ENCODE assay signal across 24 cellular contexts in genomic region chr21:42346866-42347600, GRCh38. TPM values are rescaled to one million over a fixed set of nuclear protein-coding genes. Genes with fewer than 3 reads are reported as not detected.
A peak's percentile ranks its signal among the peaks of the same experiment; 100 is the strongest.
DNase-seq lines count a peak whose midpoint lies in the region; TF ChIP-seq lines count a peak whose summit lies in the region.
"Had no signal": no experiment of that assay in that cellular context is flagged by ENCODE, and none has a peak within 500 bp of the region (broad histone marks: within the 10 kb centered on the region; RNA-seq: fewer than 3 reads in every experiment).

No MANE protein-coding gene starts in this region.

- no peak overlapping the region for H3K27ac ChIP-seq in endodermal cell (ENCODE audit: low read depth, low read length)
- H3K27ac ChIP-seq: BLaER1, HL-60, RWPE1 had no signal

- no peak overlapping the region for H3K9ac ChIP-seq in endodermal cell (ENCODE audit: extremely low read depth, low read length, poor library complexity, severe bottlenecking)
- H3K9ac ChIP-seq: BLaER1 had no signal

- H3K36me3 Mint-ChIP-seq in activated naive CD4-positive, alpha-beta T cell treated with anti-CD3 and anti-CD28 coated beads, Interleukin-2, amount 50 U/mL, for 24 hours, result no peaks in the 10 kb centered on the region
- H3K36me3 Mint-ChIP-seq in endodermal cell (ENCODE audit: low read depth) (no peaks in the 10 kb centered on the region), osteocyte (ENCODE audit: unreplicated experiment) (no peaks in the 10 kb centered on the region), progenitor cell of endocrine pancreas (ENCODE audit: insufficient read depth) (no peaks in the 10 kb centered on the region)
- H3K36me3 Mint-ChIP-seq: CD8-positive, alpha-beta T cell had no signal

- no peaks in the 10 kb centered on the region for H3K4me1 Mint-ChIP-seq in activated naive CD4-positive, alpha-beta T cell treated with anti-CD3 and anti-CD28 coated beads, Interleukin-2, amount 50 U/mL, for 24 hours
- H3K4me1 Mint-ChIP-seq in endodermal cell, result no peaks in the 10 kb centered on the region
- no peaks in the 10 kb centered on the region for H3K4me1 Mint-ChIP-seq in osteocyte (ENCODE audit: unreplicated experiment)
- H3K4me1 Mint-ChIP-seq in progenitor cell of endocrine pancreas (ENCODE audit: low read depth), result peaks cover 8% of the 10 kb centered on the region

- no peaks in the 10 kb centered on the region for H3K36me3 ChIP-seq in endodermal cell (ENCODE audit: control insufficient read depth, insufficient read depth, low read length)
- H3K36me3 ChIP-seq: BLaER1, HAP-1, MG63 had no signal

- H3K27me3 ChIP-seq in endodermal cell (ENCODE audit: control insufficient read depth, insufficient read depth, low read length, poor library complexity, severe bottlenecking), result no peaks in the 10 kb centered on the region
- H3K27me3 ChIP-seq: BLaER1 had no signal

- no peaks in the 10 kb centered on the region for H3K9me3 Mint-ChIP-seq in activated naive CD4-positive, alpha-beta T cell treated with anti-CD3 and anti-CD28 coated beads, Interleukin-2, amount 50 U/mL, for 24 hours
- H3K9me3 Mint-ChIP-seq in endodermal cell, result no peaks in the 10 kb centered on the region
- no peaks in the 10 kb centered on the region for H3K9me3 Mint-ChIP-seq in osteocyte (ENCODE audit: unreplicated experiment)
- H3K9me3 Mint-ChIP-seq in progenitor cell of endocrine pancreas (ENCODE audit: low read depth), result no peaks in the 10 kb centered on the region
- H3K9me3 Mint-ChIP-seq: CD8-positive, alpha-beta T cell had no signal

- H3K4me3 ChIP-seq in endodermal cell (ENCODE audit: low read length), result no peak overlapping the region
- H3K4me3 ChIP-seq: BLaER1, HAP-1, K562, MG63 had no signal

- H3K9me3 ChIP-seq in endodermal cell (ENCODE audit: control insufficient read depth, low read length), result no peaks in the 10 kb centered on the region
- H3K9me3 ChIP-seq: HAP-1, MG63 had no signal

- TF ChIP-seq CTCF in endodermal cell (conservative IDR thresholded peaks at IDR 0.05), result no peak
- no peak for TF ChIP-seq CTCF in osteocyte (IDR thresholded peaks at IDR 0.05)
- no peak for TF ChIP-seq CTCF in progenitor cell of endocrine pancreas (IDR thresholded peaks at IDR 0.05; ENCODE audit: unreplicated experiment)

- 93 to 95% methylated on average over 27 to 30 of the region's 30 CpGs for WGBS in endodermal cell (ENCODE audit: insufficient coverage in 1 of 2, insufficient read length in 1 of 2), 2 experiments

- no peaks in the 10 kb centered on the region for H3K27me3 Mint-ChIP-seq in activated naive CD4-positive, alpha-beta T cell treated with anti-CD3 and anti-CD28 coated beads, Interleukin-2, amount 50 U/mL, for 24 hours
- H3K27me3 Mint-ChIP-seq in endodermal cell (ENCODE audit: insufficient read depth), result no peaks in the 10 kb centered on the region
- no peaks in the 10 kb centered on the region for H3K27me3 Mint-ChIP-seq in osteocyte (ENCODE audit: unreplicated experiment)
- H3K27me3 Mint-ChIP-seq in progenitor cell of endocrine pancreas, result peaks cover 2% of the 10 kb centered on the region

- H3K27ac Mint-ChIP-seq in activated naive CD4-positive, alpha-beta T cell treated with anti-CD3 and anti-CD28 coated beads, Interleukin-2, amount 50 U/mL, for 24 hours, result peak overlapping the region; percentile 35
- H3K27ac Mint-ChIP-seq in endodermal cell (no peak overlapping the region), osteocyte (ENCODE audit: unreplicated experiment) (no peak overlapping the region), progenitor cell of endocrine pancreas (no peak overlapping the region)
- H3K27ac Mint-ChIP-seq: CD8-positive, alpha-beta T cell had no signal

- no peak for DNase-seq in activated naive CD4-positive, alpha-beta T cell treated with anti-CD3 and anti-CD28 coated beads, Interleukin-2, amount 50 U/mL, for 16 hours
- DNase-seq in endodermal cell (peak; percentile 35), osteocyte (ENCODE audit: extremely low spot score, unreplicated experiment) (peak; percentile 63), progenitor cell of endocrine pancreas (ENCODE audit: low spot score, unreplicated experiment) (no peak), SIG-M5 treated with dmso at 0.1 percent for 504 hours (lab: John Stamatoyannopoulos, UW; ENCODE audit: unreplicated experiment) (no peak), CD1c-positive myeloid dendritic cell (ENCODE audit: extremely low spot score) (no peak)
- DNase-seq: Calu3, DMS153, MG63, NCI-H1417, NCI-H1694 treated with DMSO at 0.1 percent for 48 hours, NCI-H446 treated with DMSO at 0.1 percent for 48 hours, SHP77 treated with DMSO at 0.1 percent for 48 hours had no signal

- H3K4me1 ChIP-seq in endodermal cell (ENCODE audit: control insufficient read depth, insufficient read depth, low read length), result peaks cover 2% of the 10 kb centered on the region
- H3K4me1 ChIP-seq: HAP-1 had no signal

- H3K4me3 Mint-ChIP-seq in activated naive CD4-positive, alpha-beta T cell treated with anti-CD3 and anti-CD28 coated beads, Interleukin-2, amount 50 U/mL, for 24 hours, result no peak overlapping the region
- H3K4me3 Mint-ChIP-seq in endodermal cell (no peak overlapping the region), osteocyte (ENCODE audit: unreplicated experiment) (no peak overlapping the region), progenitor cell of endocrine pancreas (ENCODE audit: low read depth) (no peak overlapping the region)
- H3K4me3 Mint-ChIP-seq: CD8-positive, alpha-beta T cell had no signal

RNA-seq across cellular contexts. Expression of gene TFF2, which starts 3.8 kb away (rescaled TPM):
- not detected for total RNA-seq in endodermal cell
- polyA plus RNA-seq in endodermal cell (2013, experiment 1 of 2), result not detected
- not detected for polyA plus RNA-seq in endodermal cell (2013, experiment 2 of 2)
- not detected in 2 replicates for total RNA-seq in osteocyte
- not detected in 2 replicates for total RNA-seq in progenitor cell of endocrine pancreas
- total RNA-seq: Calu3; CD8-positive, alpha-beta T cell; G401; HepG2; K562; LHCN-M2 had no signal
- polyA plus RNA-seq: K562 had no signal

RNA-seq across cellular contexts. Expression of gene TFF1, which starts 19.3 kb away (rescaled TPM):
- 1 to 10 TPM; 1.6 to 3.7 TPM for total RNA-seq in endodermal cell
- polyA plus RNA-seq in endodermal cell (2013, experiment 1 of 2), result 1.5 TPM
- polyA plus RNA-seq in endodermal cell (2013, experiment 2 of 2), result 3.2 TPM
- total RNA-seq in osteocyte, result not detected in 2 replicates
- total RNA-seq in progenitor cell of endocrine pancreas, result 0.77 TPM in 1 of 2 replicates, not detected in the other
- total RNA-seq: Calu3; CD8-positive, alpha-beta T cell; G401; LHCN-M2 had no signal
- polyA plus RNA-seq: K562 had no signal

RNA-seq across cellular contexts. Expression of gene TFF3, which starts 31.8 kb away (rescaled TPM):
- total RNA-seq in endodermal cell (1 to 10 TPM in 1 of 2 donors, not detected in 1; 5.5 TPM), osteocyte (46.1 and 50.3 TPM in 2 replicates), progenitor cell of endocrine pancreas (40.1 and 40.3 TPM in 2 replicates)
- 1.2 TPM for polyA plus RNA-seq in endodermal cell (2013, experiment 1 of 2)
- 1.7 TPM for polyA plus RNA-seq in endodermal cell (2013, experiment 2 of 2)
- total RNA-seq: Calu3; CD8-positive, alpha-beta T cell; G401; LHCN-M2 had no signal
- polyA plus RNA-seq: K562 had no signal

RNA-seq across cellular contexts. Expression of gene TMPRSS3, which starts 48.8 kb away (rescaled TPM):
- total RNA-seq in endodermal cell, result not detected
- not detected for polyA plus RNA-seq in endodermal cell (2013, experiment 1 of 2)
- polyA plus RNA-seq in endodermal cell (2013, experiment 2 of 2), result not detected
- not detected in 2 replicates for total RNA-seq in osteocyte
- total RNA-seq in progenitor cell of endocrine pancreas, result 10.1 and 14.4 TPM in 2 replicates
- total RNA-seq: G401, K562, LHCN-M2 had no signal

RNA-seq across cellular contexts. Expression of gene UBASH3A, which starts 56.7 kb away (rescaled TPM):
- total RNA-seq in endodermal cell, result not detected
- not detected for polyA plus RNA-seq in endodermal cell (2013, experiment 1 of 2)
- polyA plus RNA-seq in endodermal cell (2013, experiment 2 of 2), result not detected
- total RNA-seq in osteocyte, result not detected in 2 replicates
- not detected in 2 replicates for total RNA-seq in progenitor cell of endocrine pancreas
- total RNA-seq: Calu3, G401, HepG2, HT-29, LHCN-M2 had no signal
- polyA plus RNA-seq: HepG2 had no signal

Comparison
In these comparisons a context has a peak if more than half of its experiments do, and no peak if none do; other contexts are left out.
1. DNase-seq: peak in endodermal cell (single experiment) and osteocyte (single experiment); none in activated naive CD4-positive, alpha-beta T cell treated with anti-CD3 and anti-CD28 coated beads, Interleukin-2, amount 50 U/mL, for 16 hours (single experiment), progenitor cell of endocrine pancreas (single experiment), SIG-M5 treated with dmso at 0.1 percent for 504 hours (single experiment) and CD1c-positive myeloid dendritic cell (single experiment).